14 cellular contexts compared by ENCODE assay signal in genomic region chr5:124755565-124755964, GRCh38. TPM values are rescaled to one million over a fixed set of nuclear protein-coding genes. Genes with fewer than 3 reads are reported as not detected.
A peak's percentile ranks its signal among the peaks of the same experiment; 100 is the strongest.
DNase-seq lines count a peak whose midpoint lies in the region; ATAC-seq and TF ChIP-seq lines count a peak whose summit lies in the region.
"Had no signal": no experiment of that assay in that cellular context is flagged by ENCODE, and none has a peak within 500 bp of the region (broad histone marks: within the 10 kb centered on the region; RNA-seq: fewer than 3 reads in every experiment).

No MANE protein-coding gene starts in this region.

- H3K27me3 Mint-ChIP-seq in activated CD8-positive, alpha-beta memory T cell treated with anti-CD3 and anti-CD28 coated beads, Interleukin-2, amount 10 ng/mL, durations not matched to agents 7 days and 5 days: no peaks in the 10 kb centered on the region

- H3K27ac ChIP-seq in dorsolateral prefrontal cortex: peak overlapping the region in 57 of 59 donors; percentile 36 to 98 (median 81)
- H3K27ac ChIP-seq: body of pancreas had no signal

- H3K27me3 ChIP-seq in dorsolateral prefrontal cortex: no peaks in the 10 kb centered on the region
- H3K27me3 ChIP-seq: body of pancreas had no signal

- TF ChIP-seq CTCF in dorsolateral prefrontal cortex (IDR thresholded peaks at IDR 0.05 in 54 of 56, conservative IDR thresholded peaks at IDR 0.05 in 2 of 56; ENCODE audit: low read depth in 1 of 56, partially characterized antibody in 56 of 56): peak in 2 of 56 donors; percentile 8 to 16

- CTCF ChIA-PET in activated CD8-positive, alpha-beta memory T cell treated with anti-CD3 and anti-CD28 coated beads, Interleukin-2, amount 10 ng/mL, durations not matched to agents 7 days and 5 days (lab: Charles Lee): no interaction called here

- ATAC-seq in activated CD8-positive, alpha-beta memory T cell treated with anti-CD3 and anti-CD28 coated beads, Interleukin-2, amount 10 ng/mL, durations not matched to agents 7 days and 5 days: no peak
- no peak for ATAC-seq in HG02852 (IDR thresholded peaks at IDR 0.05; ENCODE audit: unreplicated experiment)
- ATAC-seq: body of pancreas, mucosa of descending colon had no signal

- H3K27ac Mint-ChIP-seq in activated CD8-positive, alpha-beta memory T cell treated with anti-CD3 and anti-CD28 coated beads, Interleukin-2, amount 10 ng/mL, durations not matched to agents 7 days and 5 days: no peak overlapping the region

- H3K9me3 Mint-ChIP-seq in activated CD8-positive, alpha-beta memory T cell treated with anti-CD3 and anti-CD28 coated beads, Interleukin-2, amount 10 ng/mL, durations not matched to agents 7 days and 5 days (ENCODE audit: low read depth): no peaks in the 10 kb centered on the region

- no peak overlapping the region for H3K4me3 Mint-ChIP-seq in activated CD8-positive, alpha-beta memory T cell treated with anti-CD3 and anti-CD28 coated beads, Interleukin-2, amount 10 ng/mL, durations not matched to agents 7 days and 5 days

- DNase-seq in H4 (ENCODE audit: low spot score): peak; percentile 68
- peak; percentile 14 for DNase-seq in NCI-H526 treated with DMSO at 0.1 percent for 48 hours (lab: John Stamatoyannopoulos, UW)
- peak in 7 of 10 donors; percentile 41 to 75 (median 60) for DNase-seq in dorsolateral prefrontal cortex
- DNase-seq in nucleus accumbens (lab: John Stamatoyannopoulos, UW): peak in 37 of 56 donors; percentile 12 to 85 (median 34)
- no peak for DNase-seq in activated CD8-positive, alpha-beta memory T cell treated with anti-CD3 and anti-CD28 coated beads, Interleukin-2, amount 10 ng/mL, durations not matched to agents 7 days and 5 days
- no peak for DNase-seq in HuH-7 (ENCODE audit: low spot score)
- no peak for DNase-seq in NCI-H1105 (lab: John Stamatoyannopoulos, UW)
- DNase-seq: body of pancreas; DMS79 treated with DMSO at 0.1 percent for 48 hours; mucosa of descending colon; NCI-H1092 treated with DMSO at 0.1 percent for 48 hours; stimulated activated CD4-positive, alpha-beta T cell treated with anti-CD3 and anti-CD28 coated beads, Interleukin-15, amount 100 ng/mL, for 24 hours had no signal

- H3K36me3 Mint-ChIP-seq in activated CD8-positive, alpha-beta memory T cell treated with anti-CD3 and anti-CD28 coated beads, Interleukin-2, amount 10 ng/mL, durations not matched to agents 7 days and 5 days: no peaks in the 10 kb centered on the region

- H3K4me1 Mint-ChIP-seq in activated CD8-positive, alpha-beta memory T cell treated with anti-CD3 and anti-CD28 coated beads, Interleukin-2, amount 10 ng/mL, durations not matched to agents 7 days and 5 days: no peaks in the 10 kb centered on the region

- peak overlapping the region in 53 of 59 donors; percentile 0 to 59 (median 34) for H3K4me3 ChIP-seq in dorsolateral prefrontal cortex
- H3K4me3 ChIP-seq: body of pancreas, mucosa of descending colon had no signal

- intact Hi-C loops in dorsolateral prefrontal cortex (cut with DNase I): loop anchor here in 1 of 2 donors (10.0 kb wide), 2 partner anchors 219 to 299 kb away; no protein-coding TSS in a partner anchor

RNA-seq across cellular contexts. Expression of gene ZNF608, which starts 9.1 kb away (rescaled TPM):
- total RNA-seq in H4 (2014; rRNA removed; shearing (Covaris generic)): 20.8 and 28.0 TPM in 2 replicates
- 10 to 100 TPM; 21.1 to 70.6 (median 32.8) TPM for total RNA-seq in dorsolateral prefrontal cortex
- total RNA-seq in activated CD8-positive, alpha-beta memory T cell treated with anti-CD3 and anti-CD28 coated beads, Interleukin-2, amount 10 ng/mL, durations not matched to agents 7 days and 5 days: not detected
- total RNA-seq: activated CD8-positive, alpha-beta memory T cell treated with anti-CD3 and anti-CD28 coated beads for 36 hours had no signal

Comparison
In these comparisons a context has a peak if more than half of its experiments do, and no peak if none do; other contexts are left out.
1. DNase-seq: peak in H4 (single experiment), NCI-H526 treated with DMSO at 0.1 percent for 48 hours (single experiment), dorsolateral prefrontal cortex (7 of 10) and nucleus accumbens (37 of 56); none in activated CD8-positive, alpha-beta memory T cell treated with anti-CD3 and anti-CD28 coated beads, Interleukin-2, amount 10 ng/mL, durations not matched to agents 7 days and 5 days (single experiment), HuH-7 (single experiment) and NCI-H1105 (single experiment).
2. RNA of gene ZNF608, which starts 9.1 kb away (total RNA-seq): 21.1 to 70.6 TPM in dorsolateral prefrontal cortex and 20.8 to 28.0 TPM in H4; not detected in activated CD8-positive, alpha-beta memory T cell treated with anti-CD3 and anti-CD28 coated beads, Interleukin-2, amount 10 ng/mL, durations not matched to agents 7 days and 5 days; every median in the first group is over 10 times any median in the second.